9 cellular contexts compared by ENCODE assay signal in the genomic region with DNA sequence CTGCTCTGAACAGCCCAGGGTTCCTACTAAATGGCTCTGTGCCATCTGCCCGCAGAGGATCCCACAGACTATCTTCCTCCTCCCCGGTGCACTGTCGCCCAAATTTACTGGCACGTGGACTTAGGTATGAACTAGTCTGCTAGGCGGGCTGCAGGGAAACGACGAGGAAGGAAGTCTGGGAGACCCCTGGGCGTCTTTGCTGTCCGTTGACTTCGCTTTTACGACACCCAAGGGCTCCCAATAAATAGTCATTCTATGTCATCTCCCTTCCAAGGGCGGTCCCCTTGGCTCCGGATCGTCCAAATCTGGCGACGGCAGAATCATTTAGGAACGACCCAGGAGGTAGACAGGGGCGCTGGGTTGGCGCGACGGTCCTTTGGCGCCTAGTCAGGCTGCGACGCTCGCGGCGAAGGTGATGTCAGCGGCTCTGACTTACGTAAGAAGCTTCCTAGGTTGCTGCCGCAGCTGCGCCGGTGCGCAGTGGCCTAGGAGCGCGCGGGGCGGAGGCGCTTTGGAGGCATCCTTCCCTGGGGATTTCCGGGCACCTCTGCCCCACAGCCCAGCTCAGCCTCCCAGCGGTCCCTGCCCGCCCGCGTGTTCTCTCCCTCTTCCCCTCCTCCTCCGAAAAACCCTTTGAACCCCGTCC. TPM values are rescaled to one million over a fixed set of nuclear protein-coding genes. Genes with fewer than 3 reads are reported as not detected.
DNase-seq lines count a peak whose midpoint lies in the region; ATAC-seq and TF ChIP-seq lines count a peak whose summit lies in the region.
"Had no signal": no experiment of that assay in that cellular context is flagged by ENCODE, and none has a peak within 500 bp of the region (broad histone marks: within the 10 kb centered on the region; RNA-seq: fewer than 3 reads in every experiment).

No MANE protein-coding gene starts in this region.

- H3K9me3 ChIP-seq in tibial artery: peaks cover 0 to 3% (median 0%) of the 10 kb centered on the region in 3 donors

- no peaks in the 10 kb centered on the region for H3K36me3 ChIP-seq in tibial artery

- H3K9me3 Mint-ChIP-seq in brain: peaks cover 14 to 25% (median 18%) of the 10 kb centered on the region in 5 experiments
- H3K9me3 Mint-ChIP-seq: central memory CD8-positive, alpha-beta T cell had no signal

- H3K27me3 Mint-ChIP-seq in brain: peaks cover 41% of the 10 kb centered on the region

- peak; percentile 40 for DNase-seq in DMS53 treated with DMSO at 0.1 percent for 48 hours (lab: John Stamatoyannopoulos, UW; ENCODE audit: unreplicated experiment)
- peak; percentile 58 for DNase-seq in NCI-H2107 treated with DMSO at 0.1 percent for 48 hours (lab: John Stamatoyannopoulos, UW; ENCODE audit: unreplicated experiment)
- peak; percentile 62 for DNase-seq in left kidney (ENCODE audit: low read depth, low spot score)
- DNase-seq in tibial artery: peak; percentile 23 to 81
- DNase-seq in effector CD8-positive, alpha-beta T cell (lab: John Stamatoyannopoulos, UW): no peak
- no peak for DNase-seq in stimulated activated naive CD4-positive, alpha-beta T cell treated with Interleukin-2 at 50 U/mL for 16 hours (lab: John Stamatoyannopoulos, UW)

- no peaks in the 10 kb centered on the region for H3K4me1 ChIP-seq in tibial artery

- H3K4me3 Mint-ChIP-seq in brain: peak overlapping the region; percentile 85 to 94 (median 90)
- H3K4me3 Mint-ChIP-seq: central memory CD8-positive, alpha-beta T cell had no signal

- intact Hi-C loops in tibial artery (cut with DNase I; ENCODE audit: low total_unique reads): loop anchor here (2.0 to 10.0 kb wide), 2 partner anchors 148 to 214 kb away; no protein-coding TSS in a partner anchor

- H3K27me3 ChIP-seq in tibial artery: no peaks in the 10 kb centered on the region

- peak overlapping the region; percentile 71 to 74 for H3K4me3 ChIP-seq in tibial artery

- TF ChIP-seq CTCF in brain (conservative IDR thresholded peaks at IDR 0.05) (no peak), tibial artery (IDR thresholded peaks at IDR 0.05) (no peak)

- peak overlapping the region; percentile 65 to 84 for H3K27ac ChIP-seq in tibial artery

- peaks cover 21% of the 10 kb centered on the region for H3K36me3 Mint-ChIP-seq in brain

- H3K27ac Mint-ChIP-seq in brain: peak overlapping the region in 4 of 5 experiments; percentile 68 to 86 (median 76)

- H3K4me1 Mint-ChIP-seq in brain: peaks cover 26% of the 10 kb centered on the region
- H3K4me1 Mint-ChIP-seq: central memory CD8-positive, alpha-beta T cell had no signal

- no peak for ATAC-seq in HG02571 (IDR thresholded peaks at IDR 0.05; ENCODE audit: unreplicated experiment)

RNA-seq across cellular contexts. Expression of gene NHS, which starts 2.2 kb away (rescaled TPM):
- 1.7 TPM for polyA plus RNA-seq in brain (ENCODE audit: insufficient read depth, low read depth, low replicate concordance)

Comparison
In these comparisons a context has a peak if more than half of its experiments do, and no peak if none do; other contexts are left out.
1. DNase-seq: peak in DMS53 treated with DMSO at 0.1 percent for 48 hours (single experiment), NCI-H2107 treated with DMSO at 0.1 percent for 48 hours (single experiment), left kidney (single experiment) and tibial artery (2 of 2); none in effector CD8-positive, alpha-beta T cell (single experiment) and stimulated activated naive CD4-positive, alpha-beta T cell treated with Interleukin-2 at 50 U/mL for 16 hours (single experiment).